ENCODE assay signal across 21 cellular contexts in genomic region chr10:70845261-70845660, GRCh38. TPM values are rescaled to one million over a fixed set of nuclear protein-coding genes. Genes with fewer than 3 reads are reported as not detected.
DNase-seq lines count a peak whose midpoint lies in the region; ATAC-seq and TF ChIP-seq lines count a peak whose summit lies in the region.
"Had no signal": no experiment of that assay in that cellular context is flagged by ENCODE, and none has a peak within 500 bp of the region (broad histone marks: within the 10 kb centered on the region; RNA-seq: fewer than 3 reads in every experiment).

No MANE protein-coding gene starts in this region.

- H3K4me3 ChIP-seq in cardiac muscle cell (no peak overlapping the region), right cardiac atrium (ENCODE audit: low read length) (no peak overlapping the region), mucosa of descending colon (no peak overlapping the region)
- H3K4me3 ChIP-seq: BLaER1, GM23338, PC-9, SJCRH30 had no signal

- no peak for ATAC-seq in right cardiac atrium
- peak; percentile 17 for ATAC-seq in activated T-helper 17 cell treated with anti-CD3 and anti-CD28 coated beads, Interleukin-2, amount 50 U/mL, for 72 hours (replicated peaks)
- peak; percentile 58 for ATAC-seq in mucosa of descending colon
- no peak for ATAC-seq in omental fat pad (ENCODE audit: low FRiP score)
- ATAC-seq: GM23338 had no signal

- peaks cover 63% of the 10 kb centered on the region for H3K4me1 ChIP-seq in cardiac muscle cell (ENCODE audit: low read depth)
- H3K4me1 ChIP-seq in right cardiac atrium (ENCODE audit: control insufficient read depth, insufficient read depth, low read length) = peaks cover under 1% of the 10 kb centered on the region
- H3K4me1 ChIP-seq in mucosa of descending colon (ENCODE audit: low read depth) = peaks cover 41% of the 10 kb centered on the region
- H3K4me1 ChIP-seq: BLaER1 had no signal

- H3K4me3 Mint-ChIP-seq in activated T-helper 17 cell treated with anti-CD3 and anti-CD28 coated beads, Interleukin-2, amount 50 U/mL, for 72 hours = no peak overlapping the region
- H3K4me3 Mint-ChIP-seq: CD4-positive, alpha-beta memory T cell; GM23338 had no signal

- H3K27ac ChIP-seq in cardiac muscle cell (peak overlapping the region; percentile 91), right cardiac atrium (ENCODE audit: low read length) (no peak overlapping the region)
- H3K27ac ChIP-seq: BLaER1, PC-9, SJCRH30 had no signal

- WGBS in right cardiac atrium = 73% methylated on average over 2 of the region's 2 CpGs

- H3K27me3 ChIP-seq in cardiac muscle cell (no peaks in the 10 kb centered on the region), right cardiac atrium (ENCODE audit: control insufficient read depth, insufficient read depth) (no peaks in the 10 kb centered on the region)
- H3K27me3 ChIP-seq: BLaER1, SJCRH30 had no signal

- in situ Hi-C loops in GM13977 (cut with MboI; ENCODE audit: low pct_unique_long_range_greater_than_20kb, low sequenced_read_pairs, unreplicated experiment) = no loop called here

- no peak for DNase-seq in cardiac muscle cell (ENCODE audit: low read depth in 1 of 2, low spot score in 1 of 2)
- no peak for DNase-seq in right cardiac atrium
- DNase-seq in mucosa of descending colon = no peak
- DNase-seq in omental fat pad (ENCODE audit: low spot score) = no peak
- DNase-seq in DMS153 treated with DMSO at 0.1 percent for 48 hours (lab: John Stamatoyannopoulos, UW; ENCODE audit: unreplicated experiment) = no peak
- no peak for DNase-seq in retina
- no peak for DNase-seq in GM13977 (ENCODE audit: low spot score)
- DNase-seq: Calu3; CD4-positive, alpha-beta memory T cell; DMS53; EL; KBM-7; NCI-H1105 treated with DMSO at 0.1 percent for 48 hours; NCI-H187; NCI-H345; NCI-H524 treated with DMSO at 0.1 percent for 48 hours; PC-9; SJCRH30 had no signal

- H3K9me3 ChIP-seq in cardiac muscle cell (ENCODE audit: low read depth) = no peaks in the 10 kb centered on the region
- no peaks in the 10 kb centered on the region for H3K9me3 ChIP-seq in right cardiac atrium (ENCODE audit: control insufficient read depth, low read length)
- no peaks in the 10 kb centered on the region for H3K9me3 ChIP-seq in mucosa of descending colon
- H3K9me3 ChIP-seq: BLaER1, SJCRH30 had no signal

- intact Hi-C loops in right cardiac atrium (cut with DNase I) (no loop called here), mucosa of descending colon (cut with DNase I, micrococcal nuclease) (no loop called here)

- no peaks in the 10 kb centered on the region for H3K27me3 Mint-ChIP-seq in activated T-helper 17 cell treated with anti-CD3 and anti-CD28 coated beads, Interleukin-2, amount 50 U/mL, for 72 hours
- H3K27me3 Mint-ChIP-seq: CD4-positive, alpha-beta memory T cell had no signal

- peaks cover 27% of the 10 kb centered on the region for H3K4me1 Mint-ChIP-seq in activated T-helper 17 cell treated with anti-CD3 and anti-CD28 coated beads, Interleukin-2, amount 50 U/mL, for 72 hours
- H3K4me1 Mint-ChIP-seq: GM23338 had no signal

- H3K27ac Mint-ChIP-seq in activated T-helper 17 cell treated with anti-CD3 and anti-CD28 coated beads, Interleukin-2, amount 50 U/mL, for 72 hours = peak overlapping the region; percentile 5

- TF ChIP-seq CTCF in cardiac muscle cell (IDR thresholded peaks at IDR 0.05; ENCODE audit: low read depth, low read length) = no peak
- no peak for TF ChIP-seq CTCF in mucosa of descending colon (IDR thresholded peaks at IDR 0.05)
- TF ChIP-seq CTCF in omental fat pad (IDR thresholded peaks at IDR 0.05) = no peak
- no peak for TF ChIP-seq CTCF in GM13977 (IDR thresholded peaks at IDR 0.05; ENCODE audit: extremely low read depth, insufficient read depth, missing control alignments)

- H3K36me3 ChIP-seq in cardiac muscle cell (no peaks in the 10 kb centered on the region), mucosa of descending colon (ENCODE audit: low read depth) (no peaks in the 10 kb centered on the region)

- no peaks in the 10 kb centered on the region for H3K9me3 Mint-ChIP-seq in activated T-helper 17 cell treated with anti-CD3 and anti-CD28 coated beads, Interleukin-2, amount 50 U/mL, for 72 hours
- H3K9me3 Mint-ChIP-seq: CD4-positive, alpha-beta memory T cell; GM23338 had no signal

- H3K36me3 Mint-ChIP-seq in activated T-helper 17 cell treated with anti-CD3 and anti-CD28 coated beads, Interleukin-2, amount 50 U/mL, for 72 hours (ENCODE audit: low read depth) = peaks cover 94% of the 10 kb centered on the region

RNA-seq across cellular contexts. Expression of gene SGPL1, which starts 29.5 kb away (rescaled TPM):
- total RNA-seq in cardiac muscle cell (37.7 and 51.9 TPM in 2 replicates), right cardiac atrium (10 to 100 TPM; 12.2 to 20.2 (median 14.6) TPM), mucosa of descending colon (10 to 100 TPM; 50.5 to 67.2 (median 55.5) TPM), omental fat pad (10 to 100 TPM; 27.8 to 35.3 (median 30.2) TPM)
- polyA plus RNA-seq in cardiac muscle cell (32.3 and 42.9 TPM in 2 replicates), right cardiac atrium (4.2 TPM)
- 10 to 100 TPM; 23.9 to 30.8 TPM for total RNA-seq in activated T-helper 17 cell treated with anti-CD3 and anti-CD28 coated beads, Interleukin-2, amount 50 U/mL, for 72 hours

RNA-seq across cellular contexts. Expression of gene PCBD1, which starts 43.1 kb away (rescaled TPM):
- 145 and 174 TPM in 2 replicates for total RNA-seq in cardiac muscle cell
- polyA plus RNA-seq in cardiac muscle cell = 222 and 264 TPM in 2 replicates
- total RNA-seq in right cardiac atrium = 100 to 1,000 TPM; 102 to 141 (median 134) TPM
- polyA plus RNA-seq in right cardiac atrium = 216 TPM
- 10 to 100 TPM; 36.3 to 47.4 TPM for total RNA-seq in activated T-helper 17 cell treated with anti-CD3 and anti-CD28 coated beads, Interleukin-2, amount 50 U/mL, for 72 hours
- 10 to 100 TPM; 81.4 to 86.8 (median 86.7) TPM for total RNA-seq in mucosa of descending colon
- total RNA-seq in omental fat pad = 10 to 100 TPM; 47.0 to 77.2 (median 64.3) TPM

Comparison
In these comparisons a context has a peak if more than half of its experiments do, and no peak if none do; other contexts are left out.
1. ATAC-seq: peak in activated T-helper 17 cell treated with anti-CD3 and anti-CD28 coated beads, Interleukin-2, amount 50 U/mL, for 72 hours (single experiment) and mucosa of descending colon (single experiment); none in right cardiac atrium (0 of 2) and omental fat pad (single experiment).